In the genomic region with DNA sequence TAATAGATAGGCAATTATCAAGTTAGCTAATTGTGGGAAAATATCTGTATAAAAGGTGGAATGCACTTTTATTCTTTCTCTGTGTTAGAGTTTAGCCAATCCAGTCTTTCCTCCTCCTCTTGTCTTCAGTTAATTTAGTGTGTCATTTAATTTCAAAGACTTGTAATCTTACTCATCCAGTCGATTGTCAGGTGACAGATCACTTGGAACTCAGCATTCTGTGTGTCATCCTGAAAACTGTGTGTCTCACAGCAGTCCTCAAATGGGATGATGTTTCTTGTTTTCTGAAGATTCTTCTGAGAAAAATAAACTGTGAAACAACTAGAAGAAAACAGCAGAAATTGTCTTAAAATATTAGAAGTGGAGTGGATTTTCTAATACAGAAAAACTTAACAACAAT, we compare ENCODE assay signal across 29 cellular contexts. TPM values are rescaled to one million over a fixed set of nuclear protein-coding genes. Genes with fewer than 3 reads are reported as not detected.
"Had no signal": no experiment of that assay in that cellular context is flagged by ENCODE, and none has a peak within 500 bp of the region (broad histone marks: within the 10 kb centered on the region; RNA-seq: fewer than 3 reads in every experiment).

No MANE protein-coding gene starts in this region.

- DNase-seq: activated CD4-positive, alpha-beta memory T cell treated with anti-CD3 and anti-CD28 coated beads, Interleukin-2, amount 10 ng/mL, durations not matched to agents 7 days and 5 days; activated CD4-positive, alpha-beta T cell treated with anti-CD3 and anti-CD28 coated beads, Interleukin-2, amount 50 U/mL, for 1 hour; activated CD4-positive, CD25-positive, alpha-beta regulatory T cell; activated gamma-delta T cell; activated naive CD4-positive, alpha-beta T cell treated with anti-CD3 and anti-CD28 coated beads for 36 hours; activated T-cell treated with anti-CD3 and anti-CD28 coated beads for 4 hours; activated T-cell treated with anti-CD3 and anti-CD28 coated beads, Interleukin-2, amount 50 U/mL, for 48 hours; amygdala; brain microvascular endothelial cell; caudate nucleus; Kasumi-1; NCI-H1048; NCI-H146; NCI-H187 treated with DMSO at 0.1 percent for 48 hours; NCI-H2081 treated with DMSO at 0.1 percent for 48 hours; NCI-H446; NCI-H524; PC-3; SIG-M5; T-cell; T-helper 2 cell; T1000 had no signal

- H3K27ac ChIP-seq: brain microvascular endothelial cell, SK-N-MC, VCaP had no signal

- FAIRE-seq: TTC549 had no signal

- H3K36me3 ChIP-seq: brain microvascular endothelial cell had no signal

- H3K27me3 ChIP-seq: brain microvascular endothelial cell had no signal

- H3K4me3 ChIP-seq: SK-N-MC had no signal

- ATAC-seq: activated T-helper 17 cell treated with anti-CD3 and anti-CD28 coated beads, Interleukin-2, amount 50 U/mL, for 72 hours; PC-3; T-cell had no signal

RNA-seq across cellular contexts. Expression of gene KRTAP4-1, which starts 0.3 kb away (rescaled TPM):
- total RNA-seq: activated CD4-positive, alpha-beta memory T cell treated with anti-CD3 and anti-CD28 coated beads, Interleukin-2, amount 10 ng/mL, durations not matched to agents 7 days and 5 days; activated CD8-positive, alpha-beta memory T cell treated with anti-CD3 and anti-CD28 coated beads for 36 hours; activated naive CD4-positive, alpha-beta T cell treated with anti-CD3 and anti-CD28 coated beads for 36 hours; activated T-helper 17 cell treated with anti-CD3 and anti-CD28 coated beads, Interleukin-2, amount 50 U/mL, for 72 hours; cerebellum; PC-3; RPMI7951; T-cell had no signal

RNA-seq across cellular contexts. Expression of gene KRTAP9-1, which starts 4.7 kb away (rescaled TPM):
- total RNA-seq: activated CD4-positive, alpha-beta memory T cell treated with anti-CD3 and anti-CD28 coated beads, Interleukin-2, amount 10 ng/mL, durations not matched to agents 7 days and 5 days; activated CD8-positive, alpha-beta memory T cell treated with anti-CD3 and anti-CD28 coated beads for 36 hours; activated naive CD4-positive, alpha-beta T cell treated with anti-CD3 and anti-CD28 coated beads for 36 hours; activated T-helper 17 cell treated with anti-CD3 and anti-CD28 coated beads, Interleukin-2, amount 50 U/mL, for 72 hours; cerebellum; PC-3; RPMI7951; T-cell had no signal

RNA-seq across cellular contexts. Expression of gene KRTAP4-2, which starts 7.0 kb away (rescaled TPM):
- total RNA-seq: activated CD4-positive, alpha-beta memory T cell treated with anti-CD3 and anti-CD28 coated beads, Interleukin-2, amount 10 ng/mL, durations not matched to agents 7 days and 5 days; activated CD8-positive, alpha-beta memory T cell treated with anti-CD3 and anti-CD28 coated beads for 36 hours; activated naive CD4-positive, alpha-beta T cell treated with anti-CD3 and anti-CD28 coated beads for 36 hours; activated T-helper 17 cell treated with anti-CD3 and anti-CD28 coated beads, Interleukin-2, amount 50 U/mL, for 72 hours; cerebellum; PC-3; RPMI7951; T-cell had no signal

RNA-seq across cellular contexts. Expression of gene KRTAP4-3, which starts 17.0 kb away (rescaled TPM):
- total RNA-seq: activated CD4-positive, alpha-beta memory T cell treated with anti-CD3 and anti-CD28 coated beads, Interleukin-2, amount 10 ng/mL, durations not matched to agents 7 days and 5 days; activated CD8-positive, alpha-beta memory T cell treated with anti-CD3 and anti-CD28 coated beads for 36 hours; activated naive CD4-positive, alpha-beta T cell treated with anti-CD3 and anti-CD28 coated beads for 36 hours; activated T-helper 17 cell treated with anti-CD3 and anti-CD28 coated beads, Interleukin-2, amount 50 U/mL, for 72 hours; cerebellum; PC-3; RPMI7951; T-cell had no signal

RNA-seq across cellular contexts. Expression of gene KRTAP4-4, which starts 24.5 kb away (rescaled TPM):
- total RNA-seq: activated CD4-positive, alpha-beta memory T cell treated with anti-CD3 and anti-CD28 coated beads, Interleukin-2, amount 10 ng/mL, durations not matched to agents 7 days and 5 days; activated CD8-positive, alpha-beta memory T cell treated with anti-CD3 and anti-CD28 coated beads for 36 hours; activated naive CD4-positive, alpha-beta T cell treated with anti-CD3 and anti-CD28 coated beads for 36 hours; activated T-helper 17 cell treated with anti-CD3 and anti-CD28 coated beads, Interleukin-2, amount 50 U/mL, for 72 hours; cerebellum; PC-3; RPMI7951; T-cell had no signal
